Comparison of ENCODE assay signal across 20 cellular contexts in genomic region chr2:165057308-165057707, GRCh38.
"Had no signal": no experiment of that assay in that cellular context is flagged by ENCODE, and none has a peak within 500 bp of the region (broad histone marks: within the 10 kb centered on the region; RNA-seq: fewer than 3 reads in every experiment).

No MANE protein-coding gene starts in this region.

- H3K4me3 ChIP-seq: coronary artery, dorsolateral prefrontal cortex, esophagus muscularis mucosa, gastroesophageal sphincter, heart left ventricle, hepatocyte, left lung, lower lobe of right lung, mucosa of descending colon had no signal

- H3K36me3 ChIP-seq: esophagus muscularis mucosa, gastroesophageal sphincter, heart left ventricle, left lung, lower lobe of right lung had no signal

- H3K27me3 ChIP-seq: dorsolateral prefrontal cortex, esophagus muscularis mucosa, foreskin keratinocyte, gastroesophageal sphincter, heart left ventricle, hepatocyte, left lung had no signal

- DNase-seq: dermis blood vessel endothelial cell; dorsolateral prefrontal cortex; effector CD4-positive, alpha-beta T cell; effector memory CD4-positive, alpha-beta T cell; foreskin keratinocyte; heart left ventricle; hypothalamus; immature natural killer cell; islet precursor cell; left cardiac atrium; left ventricle myocardium superior; lower lobe of right lung; mucosa of descending colon; naive B cell had no signal

- H3K9me3 Mint-ChIP-seq: immature natural killer cell, mesothelial cell of epicardium had no signal

- H3K79me2 ChIP-seq: hepatocyte had no signal

- ATAC-seq: foreskin keratinocyte, gastroesophageal sphincter, heart left ventricle, left cardiac atrium, left lung, left ventricle myocardium superior, lower lobe of right lung, mucosa of descending colon had no signal

- H3K4me1 ChIP-seq: esophagus muscularis mucosa, foreskin keratinocyte, gastroesophageal sphincter, left lung, lower lobe of right lung had no signal

- H3K36me3 Mint-ChIP-seq: immature natural killer cell, mesothelial cell of epicardium, naive B cell had no signal

- H3K4me2 ChIP-seq: hepatocyte had no signal

- H3K9me3 ChIP-seq: esophagus muscularis mucosa, gastroesophageal sphincter, heart left ventricle, left lung, lower lobe of right lung, mucosa of descending colon had no signal

- H2AFZ ChIP-seq: hepatocyte had no signal

- H3K27ac ChIP-seq: coronary artery, dorsolateral prefrontal cortex, esophagus muscularis mucosa, foreskin keratinocyte, gastroesophageal sphincter, heart left ventricle, hepatocyte, left lung, lower lobe of right lung had no signal

- H3K4me1 Mint-ChIP-seq: immature natural killer cell, naive B cell had no signal

- H3K27me3 Mint-ChIP-seq: naive B cell had no signal

- H3K4me3 Mint-ChIP-seq: immature natural killer cell, mesothelial cell of epicardium had no signal
